ENCODE assay signal across 8 cellular contexts in genomic region chr19:17539288-17540117, GRCh38. TPM values are rescaled to one million over a fixed set of nuclear protein-coding genes. Genes with fewer than 3 reads are reported as not detected.
DNase-seq lines count a peak whose midpoint lies in the region; ATAC-seq and TF ChIP-seq lines count a peak whose summit lies in the region.

No MANE protein-coding gene starts in this region.

- POLR2A ChIA-PET in HEK293 (lab: Yijun Ruan, JAX) = interaction anchor here (0.9 to 1.6 kb wide), 2 partner anchors 28 to 67 kb away, joined by 3 to 4 read pairs; partner anchors contain the start of gene PGLS

- CTCF ChIA-PET in HEK293 (lab: Yijun Ruan, JAX) = no interaction called here

- H3K27ac ChIP-seq in HEK293 (ENCODE audit: extremely low read depth, low read depth, low read length) (no peak overlapping the region), tibial nerve (peak overlapping the region in 2 of 4 donors; percentile 73 to 74)

- TF ChIP-seq POLR2A in tibial nerve (IDR thresholded peaks at IDR 0.05) = no peak

- WGBS in tibial nerve, 2 donors = 1 to 2% methylated on average over 42 to 52 of the region's 75 CpGs

- ATAC-seq in left cardiac atrium = peak; percentile 93 to 95

- H3K36me3 ChIP-seq in HEK293 (ENCODE audit: control insufficient read depth in 2 of 2, insufficient read depth in 1 of 2, low read length in 2 of 2) = no peaks in the 10 kb centered on the region
- H3K36me3 ChIP-seq in tibial nerve = no peaks in the 10 kb centered on the region

- intact Hi-C loops in left cardiac atrium (cut with DNase I) = loop anchor here in 1 of 2 donors (1.0 to 5.0 kb wide), 2 partner anchors 35 to 228 kb away; no protein-coding TSS in a partner anchor
- intact Hi-C loops in posterior cingulate gyrus (cut with DNase I) = no loop called here

- no peaks in the 10 kb centered on the region for H3K27me3 ChIP-seq in tibial nerve

- DNase-seq in COR-L47 (lab: John Stamatoyannopoulos, UW) (peak; percentile 87), NCI-H1694 (lab: John Stamatoyannopoulos, UW) (peak; percentile 78), T-helper 1 cell (peak; percentile 94 to 99 (median 96)), amniotic epithelial cell (ENCODE audit: low read depth) (peak; percentile 89), left cardiac atrium (peak; percentile 97), posterior cingulate gyrus (peak; percentile 54 to 98 (median 86)), tibial nerve (ENCODE audit: low spot score in 2 of 2) (peak; percentile 99)

- H3K9me3 ChIP-seq in HEK293 (ENCODE audit: control insufficient read depth, insufficient read depth, low read depth, low read length) (no peaks in the 10 kb centered on the region), tibial nerve (peaks cover 0 to 9% (median 0%) of the 10 kb centered on the region in 4 donors)

- H3K4me1 ChIP-seq in HEK293 (ENCODE audit: control insufficient read depth, insufficient read depth, low read length) (no peaks in the 10 kb centered on the region), tibial nerve (peaks cover 0 to 17% (median 8%) of the 10 kb centered on the region in 4 donors)

- H3K4me3 ChIP-seq in HEK293 (ENCODE audit: low read depth, low read length) (peak overlapping the region; percentile 37), tibial nerve (peak overlapping the region; percentile 27 to 60 (median 44))

- TF ChIP-seq CTCF in HEK293 (tag by site-specific recombination; IDR thresholded peaks at IDR 0.05) (peak; percentile 81), tibial nerve (IDR thresholded peaks at IDR 0.05) (peak; percentile 21 to 65 (median 43))

- TF ChIP-seq EP300 in tibial nerve (IDR thresholded peaks at IDR 0.05) = peak in 1 of 2 donors; percentile 35

TF ChIP-seq in HEK293, 187 proteins besides CTCF, POLR2A, EP300 and RAD21 (continues in another document):
- TF ChIP-seq ZNF175 (tag by site-specific recombination; IDR thresholded peaks at IDR 0.05) (no peak), ZBTB10 (tag by site-specific recombination; IDR thresholded peaks at IDR 0.05) (no peak), ZNF704 (tag by site-specific recombination; IDR thresholded peaks at IDR 0.05) (no peak), ZNF747 (tag by site-specific recombination; IDR thresholded peaks at IDR 0.05) (no peak), ZNF169 (tag by site-specific recombination; IDR thresholded peaks at IDR 0.05) (no peak), ZNF18 (tag by site-specific recombination; IDR thresholded peaks at IDR 0.05) (no peak), ZNF600 (tag by site-specific recombination; IDR thresholded peaks at IDR 0.05) (peak; percentile 94), ELK4 (IDR thresholded peaks at IDR 0.05; ENCODE audit: borderline replicate concordance, low read depth, low read length) (no peak), ZNF362 (tag by site-specific recombination; IDR thresholded peaks at IDR 0.05) (no peak), ZFP37 (tag by site-specific recombination; IDR thresholded peaks at IDR 0.05) (no peak), ZNF473 (tag by site-specific recombination; IDR thresholded peaks at IDR 0.05) (no peak), ZNF280D (tag by site-specific recombination; IDR thresholded peaks at IDR 0.05) (no peak), ZFHX2 (tag by site-specific recombination; conservative IDR thresholded peaks at IDR 0.05) (peak; percentile 65), ZNF223 (tag by site-specific recombination; IDR thresholded peaks at IDR 0.05) (no peak), TCF7L2 (IDR thresholded peaks at IDR 0.05; ENCODE audit: borderline replicate concordance, low read depth, low read length) (no peak), GLI4 (tag by site-specific recombination; IDR thresholded peaks at IDR 0.05) (no peak), ZNF211 (tag by site-specific recombination; IDR thresholded peaks at IDR 0.05; ENCODE audit: low read depth) (no peak), ZXDB (tag by site-specific recombination; IDR thresholded peaks at IDR 0.05) (no peak; the same call in 1 of the 2 replicates)

RNA-seq across cellular contexts. Expression of gene COLGALT1, which starts 15.9 kb away (rescaled TPM):
- total RNA-seq in left cardiac atrium (10 to 100 TPM; 47.7 to 54.8 TPM), tibial nerve (100 to 1,000 TPM in 1 of 4 donors, 10 to 100 TPM in 3; 74.5 to 141 (median 88.2) TPM)

RNA-seq across cellular contexts. Expression of gene PGLS, which starts 28.1 kb away (rescaled TPM):
- total RNA-seq in left cardiac atrium (10 to 100 TPM; 28.6 to 37.3 TPM), tibial nerve (10 to 100 TPM; 82.2 to 96.7 (median 92.2) TPM)
